In the genomic region with DNA sequence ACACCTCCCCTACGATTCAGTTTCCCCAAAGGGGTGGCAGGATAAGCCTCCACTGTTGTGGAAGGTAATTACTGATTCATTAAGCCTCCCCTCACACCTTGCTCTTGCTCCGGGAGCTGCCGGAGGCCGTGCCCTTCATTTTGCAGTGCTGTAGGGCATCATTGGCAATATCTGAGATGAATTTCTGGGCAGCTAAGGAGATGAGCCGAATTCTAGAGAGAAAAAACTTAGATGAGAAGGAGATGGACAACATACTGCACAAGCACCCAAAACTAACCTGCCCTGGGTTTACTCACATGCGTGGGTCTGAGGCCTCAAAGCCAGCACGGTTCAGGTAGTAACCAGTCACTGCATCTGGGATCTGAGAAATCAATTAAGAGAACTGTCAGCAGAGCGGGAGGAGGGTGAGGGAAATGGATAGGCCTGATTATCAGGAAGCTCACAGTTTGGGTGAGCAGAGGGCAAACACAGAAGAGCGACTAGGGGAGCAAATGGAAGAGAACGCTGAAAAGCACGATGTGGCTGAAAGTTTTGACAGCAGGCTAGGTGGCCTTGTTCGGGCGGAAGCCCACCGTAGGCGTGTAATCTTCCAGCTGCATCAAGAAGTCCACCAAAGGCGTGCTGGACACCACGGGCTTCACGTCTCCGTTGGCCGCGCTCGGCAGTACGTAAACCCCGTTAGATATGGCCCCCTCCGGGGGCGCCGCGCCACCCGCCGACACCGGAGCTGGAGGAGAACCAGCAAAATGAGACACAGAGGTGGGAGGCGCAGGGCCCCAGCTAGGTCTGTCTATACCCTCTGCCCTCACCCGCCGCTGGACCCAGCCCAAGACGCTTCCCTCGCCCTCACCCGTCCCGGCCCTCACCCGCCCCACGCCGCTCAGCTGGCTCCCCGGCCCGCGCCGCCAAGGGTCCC, we compare ENCODE assay signal across 8 cellular contexts. TPM values are rescaled to one million over a fixed set of nuclear protein-coding genes. Genes with fewer than 3 reads are reported as not detected.
DNase-seq lines count a peak whose midpoint lies in the region; ATAC-seq and TF ChIP-seq lines count a peak whose summit lies in the region.

No MANE protein-coding gene starts in this region.

- ATAC-seq in GM19438 (IDR thresholded peaks at IDR 0.05; ENCODE audit: low read depth, unreplicated experiment) (peak; percentile 7), HG03565 (IDR thresholded peaks at IDR 0.05; ENCODE audit: unreplicated experiment) (peak; percentile 5)

- H3K27ac Mint-ChIP-seq in CD14-positive monocyte, result peak overlapping the region in 6 of 7 donors; percentile 90 to 96 (median 95)
- peak overlapping the region; percentile 95 for H3K27ac Mint-ChIP-seq in neural progenitor cell

- no peaks in the 10 kb centered on the region for H3K9me3 ChIP-seq in neural progenitor cell (ENCODE audit: low read depth)

- no peaks in the 10 kb centered on the region for H3K27me3 Mint-ChIP-seq in CD14-positive monocyte (ENCODE audit: low read depth in 3 of 3)
- H3K27me3 Mint-ChIP-seq in neural progenitor cell (ENCODE audit: insufficient read depth, low read depth), result peaks cover 9% of the 10 kb centered on the region

- intact Hi-C loops in CD14-positive monocyte (cut with micrococcal nuclease), result loop anchor here (5.0 to 10.0 kb wide), 5 partner anchors 41 to 379 kb away; a partner anchor contains a TSS

- peak overlapping the region; percentile 86 to 93 for H3K4me3 Mint-ChIP-seq in CD14-positive monocyte
- H3K4me3 Mint-ChIP-seq in neural progenitor cell, result peak overlapping the region; percentile 88

- peak overlapping the region; percentile 67 for H3K4me3 ChIP-seq in fibroblast of mammary gland (ENCODE audit: control insufficient read depth, low read depth, low read length)
- peak overlapping the region; percentile 85 for H3K4me3 ChIP-seq in neural progenitor cell

- H3K36me3 ChIP-seq in neural progenitor cell, result peaks cover 4% of the 10 kb centered on the region

- H3K27ac ChIP-seq in neural progenitor cell, result peak overlapping the region; percentile 3

- peak overlapping the region; percentile 70 for H3K9ac ChIP-seq in neural progenitor cell

- peak overlapping the region; percentile 77 for H3K4me2 ChIP-seq in neural progenitor cell

- peaks cover 40% of the 10 kb centered on the region for H3F3A ChIP-seq in neural progenitor cell (ENCODE audit: low read depth)

- no peak for TF ChIP-seq CTCF in CD14-positive monocyte (IDR thresholded peaks at IDR 0.05)
- no peak for TF ChIP-seq CTCF in fibroblast of mammary gland (conservative IDR thresholded peaks at IDR 0.05; ENCODE audit: control insufficient read depth, insufficient read depth, low read depth, low read length)
- no peak for TF ChIP-seq CTCF in neural progenitor cell (IDR thresholded peaks at IDR 0.05)

- peaks cover 27% of the 10 kb centered on the region for H3K4me1 Mint-ChIP-seq in CD14-positive monocyte
- peaks cover 25% of the 10 kb centered on the region for H3K4me1 Mint-ChIP-seq in neural progenitor cell

- peaks cover 42 to 44% of the 10 kb centered on the region in 2 donors for H3K36me3 Mint-ChIP-seq in CD14-positive monocyte
- peaks cover 34% of the 10 kb centered on the region for H3K36me3 Mint-ChIP-seq in neural progenitor cell

- peaks cover 7% of the 10 kb centered on the region for H4K20me1 ChIP-seq in neural progenitor cell (ENCODE audit: low read depth)

- H2AFZ ChIP-seq in neural progenitor cell (replicated peaks), result no peak overlapping the region

- no peaks in the 10 kb centered on the region for H3K9me3 Mint-ChIP-seq in CD14-positive monocyte
- H3K9me3 Mint-ChIP-seq in neural progenitor cell, result no peaks in the 10 kb centered on the region

- no peaks in the 10 kb centered on the region for H3K27me3 ChIP-seq in neural progenitor cell

- DNase-seq in CD14-positive monocyte (ENCODE audit: low spot score) (no peak), fibroblast of mammary gland (ENCODE audit: low read depth) (peak; percentile 20), neural progenitor cell (ENCODE audit: low spot score) (peak; percentile 48), hepatic stellate cell (ENCODE audit: low spot score) (no peak), HuH-7.5 (ENCODE audit: low spot score) (no peak)
- DNase-seq in activated CD4-positive, alpha-beta T cell treated with anti-CD3 and anti-CD28 coated beads, Interleukin-2, amount 50 U/mL, for 48 hours, result peak; percentile 34 to 35

- H3K4me1 ChIP-seq in neural progenitor cell, result peaks cover 16% of the 10 kb centered on the region

- peaks cover 34% of the 10 kb centered on the region for H3K79me2 ChIP-seq in neural progenitor cell (ENCODE audit: low read depth)

RNA-seq across cellular contexts. Expression of a gene that starts 0.7 kb away (rescaled TPM):
- 100 to 1,000 TPM; 232 to 233 TPM for polyA plus RNA-seq in CD14-positive monocyte
- total RNA-seq in neural progenitor cell (ENCODE audit: low replicate concordance), result 34.1 and 58.0 TPM in 2 replicates

RNA-seq across cellular contexts. Expression of a gene that starts 7.8 kb away (rescaled TPM):
- 100 to 1,000 TPM; 250 to 271 TPM for polyA plus RNA-seq in CD14-positive monocyte
- 85.6 and 98.7 TPM in 2 replicates for total RNA-seq in neural progenitor cell (ENCODE audit: low replicate concordance)

RNA-seq across cellular contexts. Expression of a gene that starts 7.9 kb away (rescaled TPM):
- polyA plus RNA-seq in CD14-positive monocyte, result 100 to 1,000 TPM; 218 to 359 TPM
- 9.9 and 28.8 TPM in 2 replicates for total RNA-seq in neural progenitor cell (ENCODE audit: low replicate concordance)

RNA-seq across cellular contexts. Expression of a gene that starts 7.9 kb away (rescaled TPM):
- polyA plus RNA-seq in CD14-positive monocyte, result 10 to 100 TPM; 11.9 to 14.1 TPM
- 12.3 and 16.0 TPM in 2 replicates for total RNA-seq in neural progenitor cell (ENCODE audit: low replicate concordance)

RNA-seq across cellular contexts. Expression of a gene that starts 44.3 kb away (rescaled TPM):
- polyA plus RNA-seq in CD14-positive monocyte, result under 1 TPM; 0.01 to 0.02 TPM
- 4.5 and 9.0 TPM in 2 replicates for total RNA-seq in neural progenitor cell (ENCODE audit: low replicate concordance)

Comparison
In these comparisons a context has a peak if more than half of its experiments do, and no peak if none do; other contexts are left out.
1. DNase-seq: peak in activated CD4-positive, alpha-beta T cell treated with anti-CD3 and anti-CD28 coated beads, Interleukin-2, amount 50 U/mL, for 48 hours (2 of 2), fibroblast of mammary gland (single experiment) and neural progenitor cell (single experiment); none in CD14-positive monocyte (single experiment), hepatic stellate cell (single experiment) and HuH-7.5 (single experiment).